Comparison of ENCODE assay signal across 12 cellular contexts in the genomic region with DNA sequence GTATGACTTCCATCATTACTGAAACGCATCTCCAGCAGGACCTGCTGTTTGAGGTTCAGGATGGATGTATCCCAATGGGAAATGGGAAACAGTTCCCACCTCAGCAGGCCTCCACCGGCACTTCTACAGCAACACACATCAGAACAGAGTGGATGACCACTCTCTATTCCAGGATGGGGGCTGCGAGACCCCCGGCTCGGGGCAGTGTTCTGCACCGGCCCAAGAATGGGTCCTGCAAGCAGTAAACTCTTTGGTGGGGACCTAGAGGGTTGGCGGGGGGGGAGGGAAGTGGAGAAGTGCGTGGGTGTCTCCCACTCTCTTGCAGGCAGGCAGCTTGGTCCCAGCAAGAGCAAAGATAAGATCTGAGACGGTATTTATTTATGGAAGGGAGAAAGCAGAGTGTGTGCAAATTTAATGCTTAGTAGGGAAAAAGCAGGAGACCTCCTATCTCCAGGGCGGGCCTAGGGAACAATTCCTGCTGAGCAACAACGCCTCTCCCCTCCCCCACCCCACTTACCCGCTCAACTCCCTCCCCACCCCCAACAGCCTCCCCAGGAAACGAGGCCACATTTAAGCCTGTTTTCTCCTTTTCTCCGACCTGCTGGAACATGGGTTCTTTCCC. TPM values are rescaled to one million over a fixed set of nuclear protein-coding genes. Genes with fewer than 3 reads are reported as not detected.
A peak's percentile ranks its signal among the peaks of the same experiment; 100 is the strongest.
DNase-seq lines count a peak whose midpoint lies in the region; ATAC-seq and TF ChIP-seq lines count a peak whose summit lies in the region.
"Had no signal": no experiment of that assay in that cellular context is flagged by ENCODE, and none has a peak within 500 bp of the region (broad histone marks: within the 10 kb centered on the region; RNA-seq: fewer than 3 reads in every experiment).

No MANE protein-coding gene starts in this region.

- peak overlapping the region; percentile 99 for H3K4me2 ChIP-seq in parathyroid adenoma (ENCODE audit: low read length)

- peak overlapping the region; percentile 94 for H3K27ac Mint-ChIP-seq in CD4-positive, alpha-beta T cell
- H3K27ac Mint-ChIP-seq in T-cell = peak overlapping the region in 1 of 2 donors; percentile 74

- H3K9me3 ChIP-seq in CD4-positive, alpha-beta T cell (ENCODE audit: control insufficient read depth, low read length) = no peaks in the 10 kb centered on the region
- no peaks in the 10 kb centered on the region for H3K9me3 ChIP-seq in gastroesophageal sphincter
- no peaks in the 10 kb centered on the region for H3K9me3 ChIP-seq in parathyroid adenoma (ENCODE audit: control insufficient read depth, low read length)
- H3K9me3 ChIP-seq: body of pancreas had no signal

- CTCF ChIA-PET in CD4-positive, alpha-beta T cell (lab: Charles Lee) = no interaction called here
- CTCF ChIA-PET in T-cell (lab: Charles Lee) = interaction anchor here in 1 of 2 donors (0.6 kb wide), 1 partner anchor 117 kb away, joined by 3 read pairs; no protein-coding TSS in a partner anchor

- H3K27me3 Mint-ChIP-seq in CD4-positive, alpha-beta T cell = peaks cover 5% of the 10 kb centered on the region
- peaks cover 0 to 1% of the 10 kb centered on the region in 2 donors for H3K27me3 Mint-ChIP-seq in T-cell

- DNase-seq in CD4-positive, alpha-beta T cell = no peak
- DNase-seq in T-cell (no peak), KG1 (lab: John Stamatoyannopoulos, UW) (no peak), hippocampal formation (lab: John Stamatoyannopoulos, UW) (no peak)
- DNase-seq: DMS79, mammary epithelial cell had no signal

- peaks cover 59% of the 10 kb centered on the region for H3K36me3 Mint-ChIP-seq in CD4-positive, alpha-beta T cell (ENCODE audit: low read depth)
- H3K36me3 Mint-ChIP-seq in T-cell = peaks cover 11% of the 10 kb centered on the region

- no peak overlapping the region for H3K9ac ChIP-seq in parathyroid adenoma

- 79 to 82% methylated on average over 10 to 11 of the region's 14 CpGs for WGBS in gastroesophageal sphincter (ENCODE audit: low coverage in 1 of 2), 2 donors

- H3K36me3 ChIP-seq in gastroesophageal sphincter = no peaks in the 10 kb centered on the region
- no peaks in the 10 kb centered on the region for H3K36me3 ChIP-seq in parathyroid adenoma (ENCODE audit: control insufficient read depth, insufficient read depth, low read length)

- intact Hi-C loops in CD4-positive, alpha-beta T cell (cut with DNase I, micrococcal nuclease) = loop anchor here in 1 of 2 experiments (5.0 kb wide), 2 partner anchors 75 to 150 kb away; no protein-coding TSS in a partner anchor

- H3K4me1 ChIP-seq in gastroesophageal sphincter (peaks cover 0 to 69% (median 7%) of the 10 kb centered on the region in 3 donors), parathyroid adenoma (peaks cover 11% of the 10 kb centered on the region)

- POLR2A ChIA-PET in CD4-positive, alpha-beta T cell (lab: Charles Lee) = interaction anchor here (1.9 to 3.0 kb wide), 2 partner anchors 18 to 78 kb away, joined by 6 to 11 read pairs; no protein-coding TSS in a partner anchor
- POLR2A ChIA-PET in T-cell (lab: Charles Lee) = interaction anchor here (0.5 to 0.6 kb wide), 2 partner anchors 483 to 1772 kb away, joined by 3 to 4 read pairs; no protein-coding TSS in a partner anchor

- no peak for TF ChIP-seq POLR2A in gastroesophageal sphincter (IDR thresholded peaks at IDR 0.05)

- no peak for TF ChIP-seq CTCF in CD4-positive, alpha-beta T cell (IDR thresholded peaks at IDR 0.05)
- no peak for TF ChIP-seq CTCF in gastroesophageal sphincter (IDR thresholded peaks at IDR 0.05)
- TF ChIP-seq CTCF in parathyroid adenoma (IDR thresholded peaks at IDR 0.05) = no peak

- H3K79me2 ChIP-seq in parathyroid adenoma = peaks cover 7% of the 10 kb centered on the region

- H3K4me3 ChIP-seq in gastroesophageal sphincter = peak overlapping the region in 1 of 2 donors; percentile 78
- H3K4me3 ChIP-seq in parathyroid adenoma (ENCODE audit: low read depth, low read length) = no peak overlapping the region
- H3K4me3 ChIP-seq: SK-N-MC had no signal

- no peaks in the 10 kb centered on the region for H3K9me3 Mint-ChIP-seq in CD4-positive, alpha-beta T cell
- H3K9me3 Mint-ChIP-seq in T-cell = no peaks in the 10 kb centered on the region

- peaks cover 80% of the 10 kb centered on the region for H3K4me1 Mint-ChIP-seq in CD4-positive, alpha-beta T cell (ENCODE audit: low read depth)
- H3K4me1 Mint-ChIP-seq in T-cell = peaks cover 61 to 71% (median 61%) of the 10 kb centered on the region in 3 donors

- no peak overlapping the region for H3K27ac ChIP-seq in CD4-positive, alpha-beta T cell (ENCODE audit: low read depth, low read length)
- H3K27ac ChIP-seq in gastroesophageal sphincter (peak overlapping the region in 3 of 4 donors; percentile 73 to 89 (median 84)), parathyroid adenoma (peak overlapping the region; percentile 43)
- H3K27ac ChIP-seq: SK-N-MC had no signal

- no peak overlapping the region for H2AFZ ChIP-seq in parathyroid adenoma

- H3K27me3 ChIP-seq in CD4-positive, alpha-beta T cell (ENCODE audit: control insufficient read depth, insufficient read depth, low read length) = no peaks in the 10 kb centered on the region
- H3K27me3 ChIP-seq in gastroesophageal sphincter (peaks cover 19% of the 10 kb centered on the region), parathyroid adenoma (ENCODE audit: control insufficient read depth, insufficient read depth, low read length) (no peaks in the 10 kb centered on the region)
- H3K27me3 ChIP-seq: body of pancreas had no signal

- ATAC-seq in CD4-positive, alpha-beta T cell (ENCODE audit: poor library complexity) = no peak
- no peak for ATAC-seq in T-cell (replicated peaks in 1 of 4)
- ATAC-seq in gastroesophageal sphincter = no peak
- ATAC-seq in GM18498 (IDR thresholded peaks at IDR 0.05; ENCODE audit: unreplicated experiment) = no peak
- no peak for ATAC-seq in HG02885 (IDR thresholded peaks at IDR 0.05; ENCODE audit: poor library complexity, unreplicated experiment)
- ATAC-seq: body of pancreas had no signal

- TF ChIP-seq EP300 in gastroesophageal sphincter (IDR thresholded peaks at IDR 0.05) = no peak

- peak overlapping the region; percentile 95 for H3K4me3 Mint-ChIP-seq in CD4-positive, alpha-beta T cell
- peak overlapping the region; percentile 93 to 99 (median 94) for H3K4me3 Mint-ChIP-seq in T-cell

RNA-seq across cellular contexts. Expression of gene SFMBT2, which starts 4.0 kb away (rescaled TPM):
- 10 to 100 TPM; 41.0 to 42.0 TPM for total RNA-seq in CD4-positive, alpha-beta T cell
- 10 to 100 TPM; 32.7 to 38.3 (median 36.8) TPM for total RNA-seq in T-cell
- 10 to 100 TPM in 2 of 4 donors, 1 to 10 TPM in 2; 6.9 to 14.3 (median 11.4) TPM for total RNA-seq in gastroesophageal sphincter
